In the genomic region with DNA sequence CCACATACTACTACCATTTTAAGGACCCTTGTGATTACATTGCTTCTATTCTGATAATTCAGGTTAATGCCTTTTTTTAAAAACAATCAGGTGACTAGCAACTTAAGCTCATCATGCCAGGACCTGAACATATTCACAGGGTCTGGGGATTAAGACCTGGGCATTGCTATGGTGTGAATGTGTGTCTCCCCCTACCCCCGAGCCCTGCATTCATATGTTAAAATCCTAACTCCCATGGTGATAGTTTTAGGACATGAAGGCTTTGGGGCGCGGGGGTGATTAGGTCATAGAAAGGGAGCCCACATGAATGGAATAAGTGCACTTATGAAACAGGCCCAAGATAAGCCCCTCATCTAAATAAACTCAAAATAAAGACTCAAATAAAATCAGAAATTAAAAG, we compare ENCODE assay signal across 1 cellular context.
TF ChIP-seq lines count a peak whose summit lies in the region.

No MANE protein-coding gene starts in this region.

TF ChIP-seq in GM23338, 12 proteins besides CTCF, POLR2A, EP300 and RAD21 (continued from another document):
- TF ChIP-seq, protein P1, sequence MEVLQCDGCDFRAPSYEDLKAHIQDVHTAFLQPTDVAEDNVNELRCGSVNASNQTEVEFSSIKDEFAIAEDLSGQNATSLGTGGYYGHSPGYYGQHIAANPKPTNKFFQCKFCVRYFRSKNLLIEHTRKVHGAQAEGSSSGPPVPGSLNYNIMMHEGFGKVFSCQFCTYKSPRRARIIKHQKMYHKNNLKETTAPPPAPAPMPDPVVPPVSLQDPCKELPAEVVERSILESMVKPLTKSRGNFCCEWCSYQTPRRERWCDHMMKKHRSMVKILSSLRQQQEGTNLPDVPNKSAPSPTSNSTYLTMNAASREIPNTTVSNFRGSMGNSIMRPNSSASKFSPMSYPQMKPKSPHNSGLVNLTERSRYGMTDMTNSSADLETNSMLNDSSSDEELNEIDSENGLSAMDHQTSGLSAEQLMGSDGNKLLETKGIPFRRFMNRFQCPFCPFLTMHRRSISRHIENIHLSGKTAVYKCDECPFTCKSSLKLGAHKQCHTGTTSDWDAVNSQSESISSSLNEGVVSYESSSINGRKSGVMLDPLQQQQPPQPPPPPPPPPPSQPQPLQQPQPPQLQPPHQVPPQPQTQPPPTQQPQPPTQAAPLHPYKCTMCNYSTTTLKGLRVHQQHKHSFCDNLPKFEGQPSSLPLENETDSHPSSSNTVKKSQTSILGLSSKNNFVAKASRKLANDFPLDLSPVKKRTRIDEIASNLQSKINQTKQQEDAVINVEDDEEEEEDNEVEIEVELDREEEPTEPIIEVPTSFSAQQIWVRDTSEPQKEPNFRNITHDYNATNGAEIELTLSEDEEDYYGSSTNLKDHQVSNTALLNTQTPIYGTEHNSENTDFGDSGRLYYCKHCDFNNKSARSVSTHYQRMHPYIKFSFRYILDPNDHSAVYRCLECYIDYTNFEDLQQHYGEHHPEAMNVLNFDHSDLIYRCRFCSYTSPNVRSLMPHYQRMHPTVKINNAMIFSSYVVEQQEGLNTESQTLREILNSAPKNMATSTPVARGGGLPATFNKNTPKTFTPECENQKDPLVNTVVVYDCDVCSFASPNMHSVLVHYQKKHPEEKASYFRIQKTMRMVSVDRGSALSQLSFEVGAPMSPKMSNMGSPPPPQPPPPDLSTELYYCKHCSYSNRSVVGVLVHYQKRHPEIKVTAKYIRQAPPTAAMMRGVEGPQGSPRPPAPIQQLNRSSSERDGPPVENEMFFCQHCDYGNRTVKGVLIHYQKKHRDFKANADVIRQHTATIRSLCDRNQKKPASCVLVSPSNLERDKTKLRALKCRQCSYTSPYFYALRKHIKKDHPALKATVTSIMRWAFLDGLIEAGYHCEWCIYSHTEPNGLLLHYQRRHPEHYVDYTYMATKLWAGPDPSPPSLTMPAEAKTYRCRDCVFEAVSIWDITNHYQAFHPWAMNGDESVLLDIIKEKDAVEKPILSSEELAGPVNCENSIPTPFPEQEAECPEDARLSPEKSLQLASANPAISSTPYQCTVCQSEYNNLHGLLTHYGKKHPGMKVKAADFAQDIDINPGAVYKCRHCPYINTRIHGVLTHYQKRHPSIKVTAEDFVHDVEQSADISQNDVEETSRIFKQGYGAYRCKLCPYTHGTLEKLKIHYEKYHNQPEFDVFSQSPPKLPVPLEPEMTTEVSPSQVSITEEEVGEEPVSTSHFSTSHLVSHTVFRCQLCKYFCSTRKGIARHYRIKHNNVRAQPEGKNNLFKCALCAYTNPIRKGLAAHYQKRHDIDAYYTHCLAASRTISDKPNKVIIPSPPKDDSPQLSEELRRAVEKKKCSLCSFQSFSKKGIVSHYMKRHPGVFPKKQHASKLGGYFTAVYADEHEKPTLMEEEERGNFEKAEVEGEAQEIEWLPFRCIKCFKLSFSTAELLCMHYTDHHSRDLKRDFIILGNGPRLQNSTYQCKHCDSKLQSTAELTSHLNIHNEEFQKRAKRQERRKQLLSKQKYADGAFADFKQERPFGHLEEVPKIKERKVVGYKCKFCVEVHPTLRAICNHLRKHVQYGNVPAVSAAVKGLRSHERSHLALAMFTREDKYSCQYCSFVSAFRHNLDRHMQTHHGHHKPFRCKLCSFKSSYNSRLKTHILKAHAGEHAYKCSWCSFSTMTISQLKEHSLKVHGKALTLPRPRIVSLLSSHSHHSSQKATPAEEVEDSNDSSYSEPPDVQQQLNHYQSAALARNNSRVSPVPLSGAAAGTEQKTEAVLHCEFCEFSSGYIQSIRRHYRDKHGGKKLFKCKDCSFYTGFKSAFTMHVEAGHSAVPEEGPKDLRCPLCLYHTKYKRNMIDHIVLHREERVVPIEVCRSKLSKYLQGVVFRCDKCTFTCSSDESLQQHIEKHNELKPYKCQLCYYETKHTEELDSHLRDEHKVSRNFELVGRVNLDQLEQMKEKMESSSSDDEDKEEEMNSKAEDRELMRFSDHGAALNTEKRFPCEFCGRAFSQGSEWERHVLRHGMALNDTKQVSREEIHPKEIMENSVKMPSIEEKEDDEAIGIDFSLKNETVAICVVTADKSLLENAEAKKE (CRISPR knock-in tag; IDR thresholded peaks at IDR 0.05), result no peak
- TF ChIP-seq, protein P2, sequence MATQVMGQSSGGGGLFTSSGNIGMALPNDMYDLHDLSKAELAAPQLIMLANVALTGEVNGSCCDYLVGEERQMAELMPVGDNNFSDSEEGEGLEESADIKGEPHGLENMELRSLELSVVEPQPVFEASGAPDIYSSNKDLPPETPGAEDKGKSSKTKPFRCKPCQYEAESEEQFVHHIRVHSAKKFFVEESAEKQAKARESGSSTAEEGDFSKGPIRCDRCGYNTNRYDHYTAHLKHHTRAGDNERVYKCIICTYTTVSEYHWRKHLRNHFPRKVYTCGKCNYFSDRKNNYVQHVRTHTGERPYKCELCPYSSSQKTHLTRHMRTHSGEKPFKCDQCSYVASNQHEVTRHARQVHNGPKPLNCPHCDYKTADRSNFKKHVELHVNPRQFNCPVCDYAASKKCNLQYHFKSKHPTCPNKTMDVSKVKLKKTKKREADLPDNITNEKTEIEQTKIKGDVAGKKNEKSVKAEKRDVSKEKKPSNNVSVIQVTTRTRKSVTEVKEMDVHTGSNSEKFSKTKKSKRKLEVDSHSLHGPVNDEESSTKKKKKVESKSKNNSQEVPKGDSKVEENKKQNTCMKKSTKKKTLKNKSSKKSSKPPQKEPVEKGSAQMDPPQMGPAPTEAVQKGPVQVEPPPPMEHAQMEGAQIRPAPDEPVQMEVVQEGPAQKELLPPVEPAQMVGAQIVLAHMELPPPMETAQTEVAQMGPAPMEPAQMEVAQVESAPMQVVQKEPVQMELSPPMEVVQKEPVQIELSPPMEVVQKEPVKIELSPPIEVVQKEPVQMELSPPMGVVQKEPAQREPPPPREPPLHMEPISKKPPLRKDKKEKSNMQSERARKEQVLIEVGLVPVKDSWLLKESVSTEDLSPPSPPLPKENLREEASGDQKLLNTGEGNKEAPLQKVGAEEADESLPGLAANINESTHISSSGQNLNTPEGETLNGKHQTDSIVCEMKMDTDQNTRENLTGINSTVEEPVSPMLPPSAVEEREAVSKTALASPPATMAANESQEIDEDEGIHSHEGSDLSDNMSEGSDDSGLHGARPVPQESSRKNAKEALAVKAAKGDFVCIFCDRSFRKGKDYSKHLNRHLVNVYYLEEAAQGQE (IDR thresholded peaks at IDR 0.05; ENCODE audit: unreplicated experiment), result no peak
- no peak for TF ChIP-seq NANOG (IDR thresholded peaks at IDR 0.05; ENCODE audit: borderline replicate concordance)
- TF ChIP-seq EZH2phosphoT487 (IDR thresholded peaks at IDR 0.05; ENCODE audit: unreplicated experiment), result no peak
- TF ChIP-seq POLR2AphosphoS5 (IDR thresholded peaks at IDR 0.05; ENCODE audit: low read depth), result no peak
- TF ChIP-seq ZNF331 (CRISPR knock-in tag; IDR thresholded peaks at IDR 0.05; ENCODE audit: low read depth), result no peak
- no peak for TF ChIP-seq STAT1 (IDR thresholded peaks at IDR 0.05; ENCODE audit: unreplicated experiment)
- TF ChIP-seq EZH2 (IDR thresholded peaks at IDR 0.05; ENCODE audit: low read depth, unreplicated experiment), result no peak
- no peak for TF ChIP-seq CREB1 (CRISPR knock-in tag; IDR thresholded peaks at IDR 0.05; ENCODE audit: low read depth)
- TF ChIP-seq JUNB (IDR thresholded peaks at IDR 0.05; ENCODE audit: unreplicated experiment), result no peak
